Comparison of ENCODE assay signal across 1 cellular context in genomic region chr6:5081955-5082354, GRCh38.
TF ChIP-seq lines count a peak whose summit lies in the region.

No MANE protein-coding gene starts in this region.

TF ChIP-seq in HCT116, 20 proteins besides CTCF, POLR2A, EP300 and RAD21 (continued from another document):
- no peak for TF ChIP-seq MAX (IDR thresholded peaks at IDR 0.05)
TF ChIP-seq in HCT116: peak in this region for 0.
